In the genomic region with DNA sequence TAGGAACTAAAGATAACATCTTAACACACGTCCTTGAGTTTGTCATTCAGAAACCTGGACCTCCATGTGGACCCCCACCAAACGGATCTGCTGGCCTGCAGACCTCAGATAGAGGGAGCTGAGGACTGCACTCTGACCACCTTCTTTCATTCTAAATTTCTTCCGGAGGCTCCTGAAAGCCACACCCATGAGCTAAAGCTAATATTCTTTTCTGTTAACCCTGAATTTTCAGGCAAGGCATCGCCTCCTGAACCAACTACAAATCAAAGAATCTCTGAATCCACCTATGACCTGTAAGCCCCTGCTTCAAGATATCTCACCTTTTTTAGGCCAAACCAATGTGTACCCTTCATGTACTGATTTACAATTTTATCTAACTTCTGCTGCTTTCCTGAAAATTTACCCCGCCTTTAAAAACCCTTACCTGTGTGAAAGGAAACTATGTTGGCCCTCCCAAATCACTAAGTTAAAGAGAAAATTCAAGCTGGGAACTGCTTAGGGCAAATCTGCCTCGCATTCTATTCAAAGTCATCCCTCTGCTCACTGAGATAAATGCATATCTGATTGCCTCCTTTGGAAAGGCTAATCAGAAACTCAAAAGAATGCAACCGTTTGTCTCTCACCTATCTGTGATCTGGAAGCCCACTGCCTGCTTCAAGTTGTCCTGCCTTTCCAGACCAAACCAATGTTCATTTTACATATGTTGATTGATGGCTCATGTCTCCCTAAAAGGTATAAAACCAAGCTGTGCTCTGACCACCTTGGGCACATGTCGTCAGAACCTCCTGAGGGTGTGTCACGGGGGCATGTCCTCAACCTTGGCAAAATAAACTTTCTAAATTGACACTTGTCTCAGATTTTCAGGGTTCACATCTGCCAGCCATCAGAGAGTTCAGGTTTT, we compare ENCODE assay signal across 21 cellular contexts. TPM values are rescaled to one million over a fixed set of nuclear protein-coding genes. Genes with fewer than 3 reads are reported as not detected.
DNase-seq lines count a peak whose midpoint lies in the region; FAIRE-seq and TF ChIP-seq lines count a peak whose summit lies in the region.
"Had no signal": no experiment of that assay in that cellular context is flagged by ENCODE, and none has a peak within 500 bp of the region (broad histone marks: within the 10 kb centered on the region; RNA-seq: fewer than 3 reads in every experiment).

No MANE protein-coding gene starts in this region.

- CTCF ChIA-PET in H1 (lab: Charles Lee; ENCODE audit: partially characterized antibody): no interaction called here
- CTCF ChIA-PET in activated CD4-positive, alpha-beta T cell treated with anti-CD3 and anti-CD28 coated beads, Interleukin-2, amount 10 ng/mL, durations not matched to agents 7 days and 5 days (lab: Charles Lee): interaction anchor here (0.6 to 1.5 kb wide), 2 partner anchors 10 to 22 kb away, joined by 3 read pairs; no protein-coding TSS in a partner anchor

- H4K8ac ChIP-seq in H1 (ENCODE audit: extremely low read depth, insufficient read depth, low read length) (no peak overlapping the region), mesendoderm (ENCODE audit: low read depth, low read length) (no peak overlapping the region)

- no peak overlapping the region for H3K14ac ChIP-seq in H1 (ENCODE audit: insufficient read length)

- no peak overlapping the region for H3K27ac Mint-ChIP-seq in glutamatergic neuron (ENCODE audit: unreplicated experiment)
- H3K27ac Mint-ChIP-seq in activated CD4-positive, alpha-beta T cell treated with anti-CD3 and anti-CD28 coated beads, Interleukin-2, amount 10 ng/mL, durations not matched to agents 7 days and 5 days: no peak overlapping the region

- intact Hi-C loops in esophagus muscularis mucosa (cut with DNase I): no loop called here

- H3K4me3 ChIP-seq in HUES48 (ENCODE audit: low read depth, low read length) (0 out of 2 replicates have a peak overlapping the region, but pooled peaks have one; percentile 28), H1 (ENCODE audit: extremely low read depth in 1 of 4, insufficient read depth in 2 of 4, low read depth in 3 of 4, low read length in 4 of 4) (no peak overlapping the region), mesendoderm (ENCODE audit: low read length) (no peak overlapping the region), esophagus muscularis mucosa (no peak overlapping the region)
- H3K4me3 ChIP-seq: SK-N-MC had no signal

- H3K4me2 ChIP-seq in H1 (ENCODE audit: insufficient read depth in 1 of 2, low read depth in 2 of 2, low read length in 2 of 2) (no peak overlapping the region), mesendoderm (ENCODE audit: low read length) (no peak overlapping the region)

- H3K9ac ChIP-seq in HUES48 (ENCODE audit: low read depth, low read length) (no peak overlapping the region), H1 (replicated peaks in 1 of 4; ENCODE audit: extremely low read depth in 1 of 4, low read depth in 3 of 4, low read length in 3 of 4) (no peak overlapping the region), mesendoderm (ENCODE audit: low read length) (peak overlapping the region; percentile 52)

- H3K79me2 ChIP-seq in H1 (ENCODE audit: control insufficient read depth in 1 of 2, insufficient read depth in 2 of 2, low read length in 2 of 2) (no peaks in the 10 kb centered on the region), mesendoderm (ENCODE audit: control insufficient read depth, insufficient read depth, low read length) (no peaks in the 10 kb centered on the region)

- H4K5ac ChIP-seq in H1 (ENCODE audit: insufficient read length, low read depth, low read length) (no peak overlapping the region), mesendoderm (ENCODE audit: low read length) (peak overlapping the region; percentile 7)

- H4K91ac ChIP-seq in H1 (replicated peaks; ENCODE audit: insufficient read length, low read length): no peak overlapping the region

- H3K36me3 ChIP-seq in HUES48 (ENCODE audit: control insufficient read depth, insufficient read depth, low read length) (no peaks in the 10 kb centered on the region), H1 (ENCODE audit: control insufficient read depth in 2 of 4, insufficient read depth in 4 of 4, low read length in 3 of 4) (no peaks in the 10 kb centered on the region), mesendoderm (ENCODE audit: control insufficient read depth, insufficient read depth, low read length) (no peaks in the 10 kb centered on the region), esophagus muscularis mucosa (no peaks in the 10 kb centered on the region)

- TF ChIP-seq EP300 in H1 (IDR thresholded peaks at IDR 0.05; ENCODE audit: borderline replicate concordance in 1 of 2, low read depth in 2 of 2, low read length in 2 of 2) (no peak), esophagus muscularis mucosa (IDR thresholded peaks at IDR 0.05) (no peak)

- no peaks in the 10 kb centered on the region for H3K36me3 Mint-ChIP-seq in glutamatergic neuron (ENCODE audit: unreplicated experiment)
- H3K36me3 Mint-ChIP-seq in activated CD4-positive, alpha-beta T cell treated with anti-CD3 and anti-CD28 coated beads, Interleukin-2, amount 10 ng/mL, durations not matched to agents 7 days and 5 days (ENCODE audit: low read depth): peaks cover 4% of the 10 kb centered on the region
- H3K36me3 Mint-ChIP-seq: CD4-positive, CD25-positive, alpha-beta regulatory T cell had no signal

- no peak for FAIRE-seq in H1 (lab: Jason Lieb, UNC)
- FAIRE-seq: G401.6, GM18507 had no signal

- H3K4ac ChIP-seq in H1 (replicated peaks; ENCODE audit: insufficient read length, low read depth, low read length) (no peak overlapping the region), mesendoderm (ENCODE audit: low read depth, low read length) (peak overlapping the region; percentile 88)

- no peak overlapping the region for H2BK15ac ChIP-seq in H1 (ENCODE audit: low read length)
- H2BK15ac ChIP-seq in mesendoderm (replicated peaks; ENCODE audit: low read depth): peak overlapping the region; percentile 94

- H3K4me1 ChIP-seq in HUES48 (ENCODE audit: control insufficient read depth, insufficient read depth, low read length) (peaks cover 30% of the 10 kb centered on the region), H1 (replicated peaks in 1 of 4; ENCODE audit: control insufficient read depth in 3 of 4, insufficient read depth in 4 of 4, low read length in 3 of 4) (peaks cover 2 to 14% (median 9%) of the 10 kb centered on the region in 4 experiments; a peak in 5 of 7 replicates), mesendoderm (ENCODE audit: control insufficient read depth, low read depth, low read length) (peaks cover 30% of the 10 kb centered on the region), esophagus muscularis mucosa (peaks cover 0 to 11% (median 0%) of the 10 kb centered on the region in 4 donors)

- H3K9me3 Mint-ChIP-seq in glutamatergic neuron (ENCODE audit: unreplicated experiment): no peaks in the 10 kb centered on the region
- H3K9me3 Mint-ChIP-seq in activated CD4-positive, alpha-beta T cell treated with anti-CD3 and anti-CD28 coated beads, Interleukin-2, amount 10 ng/mL, durations not matched to agents 7 days and 5 days: peaks cover 8% of the 10 kb centered on the region

- no peak for TF ChIP-seq POLR2A in H1 (IDR thresholded peaks at IDR 0.05; ENCODE audit: control extremely low read depth in 1 of 2, low read depth in 2 of 2, low read length in 2 of 2)
- no peak for TF ChIP-seq POLR2A in esophagus muscularis mucosa (IDR thresholded peaks at IDR 0.05; ENCODE audit: low read depth)

- H3K56ac ChIP-seq in H1 (replicated peaks; ENCODE audit: insufficient read length, low read depth, low read length): no peak overlapping the region
- H3K56ac ChIP-seq in mesendoderm (ENCODE audit: low read length): peak overlapping the region; percentile 88

- POLR2A ChIA-PET in H1 (lab: Charles Lee; ENCODE audit: partially characterized antibody): interaction anchor here (1.2 kb wide), 1 partner anchor 17 kb away, joined by 3 read pairs; no protein-coding TSS in a partner anchor
- POLR2A ChIA-PET in activated CD4-positive, alpha-beta T cell treated with anti-CD3 and anti-CD28 coated beads, Interleukin-2, amount 10 ng/mL, durations not matched to agents 7 days and 5 days (lab: Charles Lee): no interaction called here

- no peaks in the 10 kb centered on the region for H3K9me3 ChIP-seq in HUES48 (ENCODE audit: control insufficient read depth, insufficient read depth, low read length)
- no peaks in the 10 kb centered on the region for H3K9me3 ChIP-seq in H1 (ENCODE audit: insufficient read depth in 2 of 2, low read depth in 1 of 2, low read length in 1 of 2)
- H3K9me3 ChIP-seq in esophagus muscularis mucosa: peaks cover 0 to 8% (median 2%) of the 10 kb centered on the region in 4 donors

- DNase-seq in H1 (ENCODE audit: low read depth in 1 of 2, low spot score in 2 of 2) (no peak), mesendoderm (peak; percentile 88), glutamatergic neuron (no peak), COR-L47 (lab: John Stamatoyannopoulos, UW) (no peak), esophagus muscularis mucosa (ENCODE audit: extremely low spot score) (no peak)
- DNase-seq in activated CD4-positive, alpha-beta T cell treated with anti-CD3 and anti-CD28 coated beads, Interleukin-2, amount 10 ng/mL, durations not matched to agents 7 days and 5 days: no peak
- DNase-seq: CD4-positive, CD25-positive, alpha-beta regulatory T cell; GOT3; NCI-H1105; NCI-H146; NCI-H2029 treated with DMSO at 0.1 percent for 48 hours; NCI-H226; NCI-H510A treated with DMSO at 0.1 percent for 48 hours; NCI-H748 treated with DMSO at 0.1 percent for 48 hours; SHP77 treated with DMSO at 0.1 percent for 48 hours had no signal

- peak overlapping the region; percentile 62; the same call in 1 of the 2 replicates for H2AFZ ChIP-seq in H1 (ENCODE audit: low read length)

- no peak overlapping the region for H2AK5ac ChIP-seq in H1 (ENCODE audit: low read depth, low read length)
- H2AK5ac ChIP-seq in mesendoderm (ENCODE audit: low read length): no peak overlapping the region

- WGBS in H1 (ENCODE audit: extremely low coverage in 1 of 2, insufficient coverage in 1 of 2, insufficient read length in 1 of 2, insufficient replicate concordance in 2 of 2, low coverage in 1 of 2, low lambda C conversion rate in 2 of 2, missing lambda C conversion rate in 1 of 2), 2 experiments: 66% methylated on average over 9 of the region's 9 CpGs; no CpG with 5 or more reads in 1 of the 2 experiments
- no CpG with 5 or more reads among the region's 9 CpGs for WGBS in mesendoderm (ENCODE audit: extremely low coverage, insufficient coverage, low lambda C conversion rate)
- 67% methylated on average over 9 of the region's 9 CpGs for WGBS in esophagus muscularis mucosa

- H3K18ac ChIP-seq in H1 (ENCODE audit: extremely low read depth, low read length) (no peak overlapping the region), mesendoderm (ENCODE audit: low read length) (peak overlapping the region; percentile 99)

- H2BK120ac ChIP-seq in H1 (replicated peaks; ENCODE audit: low read depth, low read length) (no peak overlapping the region), mesendoderm (ENCODE audit: low read depth, low read length) (peak overlapping the region; percentile 86)

- H2BK5ac ChIP-seq in H1 (ENCODE audit: low read depth, low read length): no peak overlapping the region
- peak overlapping the region; percentile 97 for H2BK5ac ChIP-seq in mesendoderm (ENCODE audit: low read length)

- H3K27me3 Mint-ChIP-seq in glutamatergic neuron (ENCODE audit: unreplicated experiment): peaks cover 3% of the 10 kb centered on the region
- no peaks in the 10 kb centered on the region for H3K27me3 Mint-ChIP-seq in activated CD4-positive, alpha-beta T cell treated with anti-CD3 and anti-CD28 coated beads, Interleukin-2, amount 10 ng/mL, durations not matched to agents 7 days and 5 days

- H3K23ac ChIP-seq in H1 (ENCODE audit: insufficient read length) (no peak overlapping the region), mesendoderm (ENCODE audit: low read length) (peak overlapping the region; percentile 95)

- no peak for TF ChIP-seq RAD21 in H1 (IDR thresholded peaks at IDR 0.05 in 1 of 2, conservative IDR thresholded peaks at IDR 0.05 in 1 of 2; ENCODE audit: low read depth in 2 of 2, low read length in 2 of 2)

- peak overlapping the region; percentile 79 for H3K27ac ChIP-seq in HUES48 (ENCODE audit: low read depth, low read length)
- no peak overlapping the region for H3K27ac ChIP-seq in H1 (ENCODE audit: low read depth, low read length)
- peak overlapping the region; percentile 92 for H3K27ac ChIP-seq in mesendoderm (ENCODE audit: low read depth, low read length)
- H3K27ac ChIP-seq in esophagus muscularis mucosa (replicated peaks in 1 of 4): no peak overlapping the region
- H3K27ac ChIP-seq: RWPE1, SK-N-MC had no signal

- no peak for TF ChIP-seq CTCF in H1 (IDR thresholded peaks at IDR 0.05; ENCODE audit: control extremely low read depth in 1 of 3, insufficient read depth in 1 of 3, low read depth in 1 of 3, low read length in 3 of 3)
- TF ChIP-seq CTCF in glutamatergic neuron (IDR thresholded peaks at IDR 0.05; ENCODE audit: partially characterized antibody, unreplicated experiment): no peak
- no peak for TF ChIP-seq CTCF in esophagus muscularis mucosa (IDR thresholded peaks at IDR 0.05)

- H4K20me1 ChIP-seq in H1 (replicated peaks in 1 of 2; ENCODE audit: control insufficient read depth in 1 of 2, insufficient read depth in 2 of 2, low read length in 2 of 2): no peaks in the 10 kb centered on the region

- no peak overlapping the region for H2BK12ac ChIP-seq in H1 (ENCODE audit: low read depth, low read length)

- H2BK20ac ChIP-seq in H1 (ENCODE audit: low read length): no peak overlapping the region

- no peak overlapping the region for H3K4me3 Mint-ChIP-seq in glutamatergic neuron (ENCODE audit: unreplicated experiment)
- no peak overlapping the region for H3K4me3 Mint-ChIP-seq in activated CD4-positive, alpha-beta T cell treated with anti-CD3 and anti-CD28 coated beads, Interleukin-2, amount 10 ng/mL, durations not matched to agents 7 days and 5 days
- H3K4me3 Mint-ChIP-seq: CD4-positive, CD25-positive, alpha-beta regulatory T cell had no signal

- no peaks in the 10 kb centered on the region; the same call in 1 of the 2 replicates for H3K23me2 ChIP-seq in H1 (ENCODE audit: low read depth, low read length)

- H3K79me1 ChIP-seq in H1 (ENCODE audit: low read depth, low read length) (no peaks in the 10 kb centered on the region), mesendoderm (ENCODE audit: low read length) (no peaks in the 10 kb centered on the region)

- no peaks in the 10 kb centered on the region for H3K27me3 ChIP-seq in HUES48 (ENCODE audit: control insufficient read depth, insufficient read depth, low read length)
- no peaks in the 10 kb centered on the region for H3K27me3 ChIP-seq in H1 (replicated peaks in 1 of 4; ENCODE audit: control insufficient read depth in 3 of 4, extremely low read depth in 1 of 4, insufficient read depth in 3 of 4, low read length in 3 of 4)
- H3K27me3 ChIP-seq in mesendoderm (ENCODE audit: insufficient read depth, low read length, poor library complexity): no peaks in the 10 kb centered on the region
- peaks cover 0 to 11% (median 0%) of the 10 kb centered on the region in 4 donors for H3K27me3 ChIP-seq in esophagus muscularis mucosa

- peaks cover 7% of the 10 kb centered on the region for H3K4me1 Mint-ChIP-seq in glutamatergic neuron (ENCODE audit: low read depth, unreplicated experiment)
- peaks cover 5% of the 10 kb centered on the region for H3K4me1 Mint-ChIP-seq in activated CD4-positive, alpha-beta T cell treated with anti-CD3 and anti-CD28 coated beads, Interleukin-2, amount 10 ng/mL, durations not matched to agents 7 days and 5 days

RNA-seq across cellular contexts. Expression of a gene that starts 7.7 kb away (rescaled TPM):
- not detected in 2 replicates for total RNA-seq in H1 (2021; fragmentation: NEBNext Ultra II Directional; extraction: Animal tissue kit (Norgen Biotek cat#: 25700))
- polyA plus RNA-seq in H1 (2011; rRNA removed): not detected in 2 replicates
- polyA plus RNA-seq in H1 (2011; cell fraction: cytosol; rRNA removed): not detected
- polyA plus RNA-seq in H1 (2011; cell fraction: nucleus; rRNA removed): not detected
- polyA plus RNA-seq in H1 (2012, experiment 1 of 2): not detected in 4 replicates
- polyA plus RNA-seq in H1 (2012, experiment 2 of 2): not detected
- polyA plus RNA-seq in H1 (2013, experiment 1 of 2): not detected
- not detected for polyA plus RNA-seq in H1 (2013, experiment 2 of 2)
- polyA minus RNA-seq in H1 (2011; rRNA and poly(A)+ RNA removed): not detected in 2 replicates
- not detected for polyA minus RNA-seq in H1 (2011; cell fraction: cytosol; rRNA and poly(A)+ RNA removed)
- not detected for polyA minus RNA-seq in H1 (2011; cell fraction: nucleus; rRNA and poly(A)+ RNA removed)
- 0.18 TPM for polyA plus RNA-seq in mesendoderm (2013, experiment 1 of 2)
- polyA plus RNA-seq in mesendoderm (2013, experiment 2 of 2): not detected
- total RNA-seq in glutamatergic neuron (ENCODE audit: unreplicated experiment) (not detected), esophagus muscularis mucosa (not detected)
- not detected for total RNA-seq in activated CD4-positive, alpha-beta T cell treated with anti-CD3 and anti-CD28 coated beads, Interleukin-2, amount 10 ng/mL, durations not matched to agents 7 days and 5 days
- total RNA-seq: CD4-positive, CD25-positive, alpha-beta regulatory T cell had no signal
- polyA plus RNA-seq: BJ; CD4-positive, CD25-positive, alpha-beta regulatory T cell had no signal

RNA-seq across cellular contexts. Expression of a gene that starts 23.4 kb away (rescaled TPM):
- 63.7 and 65.2 TPM in 2 replicates for total RNA-seq in H1 (2021; fragmentation: NEBNext Ultra II Directional; extraction: Animal tissue kit (Norgen Biotek cat#: 25700))
- polyA plus RNA-seq in H1 (2011; rRNA removed): 19.8 and 28.9 TPM in 2 replicates
- 39.3 TPM for polyA plus RNA-seq in H1 (2011; cell fraction: cytosol; rRNA removed)
- polyA plus RNA-seq in H1 (2011; cell fraction: nucleus; rRNA removed): 21.7 TPM
- polyA plus RNA-seq in H1 (2012, experiment 1 of 2): 32.7 to 46.6 TPM (median 37.7 TPM) in 4 replicates
- 4.5 TPM for polyA plus RNA-seq in H1 (2012, experiment 2 of 2)
- 39.2 TPM for polyA plus RNA-seq in H1 (2013, experiment 1 of 2)
- polyA plus RNA-seq in H1 (2013, experiment 2 of 2): 37.6 TPM
- polyA minus RNA-seq in H1 (2011; rRNA and poly(A)+ RNA removed): 100 and 135 TPM in 2 replicates
- 39.9 TPM for polyA minus RNA-seq in H1 (2011; cell fraction: cytosol; rRNA and poly(A)+ RNA removed)
- polyA minus RNA-seq in H1 (2011; cell fraction: nucleus; rRNA and poly(A)+ RNA removed): 31.0 TPM
- polyA plus RNA-seq in mesendoderm (2013, experiment 1 of 2): 58.2 TPM
- polyA plus RNA-seq in mesendoderm (2013, experiment 2 of 2): 58.6 TPM
- total RNA-seq in glutamatergic neuron (ENCODE audit: unreplicated experiment) (90.5 TPM), esophagus muscularis mucosa (100 to 1,000 TPM; 147 to 170 (median 157) TPM)
- 100 to 1,000 TPM; 148 to 171 TPM for total RNA-seq in activated CD4-positive, alpha-beta T cell treated with anti-CD3 and anti-CD28 coated beads, Interleukin-2, amount 10 ng/mL, durations not matched to agents 7 days and 5 days

Comparison
In these comparisons a context has a peak if more than half of its experiments do, and no peak if none do; other contexts are left out.
1. H3K27ac ChIP-seq: peak in HUES48 (single experiment) and mesendoderm (single experiment); none in H1 (single experiment) and esophagus muscularis mucosa (0 of 4).